1 cellular context compared by ENCODE assay signal in genomic region chr11:64916848-64917662, GRCh38.
TF ChIP-seq lines count a peak whose summit lies in the region.

TSS of gene ATG2A (minus strand) at chr11:64917209. CDS start at chr11:64917135, 74 bp downstream.

TF ChIP-seq in K562, 482 proteins besides CTCF, POLR2A, EP300 and RAD21 (continued from another document):
- TF ChIP-seq ZBTB40 (IDR thresholded peaks at IDR 0.05) (0 out of 2 replicates have a peak, but pooled peaks have one; percentile 31), ZBTB40 (CRISPR knock-in tag; IDR thresholded peaks at IDR 0.05) (no peak), MAZ (CRISPR knock-in tag; conservative IDR thresholded peaks at IDR 0.05 in 1 of 2, IDR thresholded peaks at IDR 0.05 in 1 of 2) (peak; percentile 48 to 89; a peak in 3 of 4 replicates), HNRNPLL (IDR thresholded peaks at IDR 0.05; ENCODE audit: low read depth, low read length, poor library complexity, severe bottlenecking) (peak; percentile 93)
